In the genomic region with DNA sequence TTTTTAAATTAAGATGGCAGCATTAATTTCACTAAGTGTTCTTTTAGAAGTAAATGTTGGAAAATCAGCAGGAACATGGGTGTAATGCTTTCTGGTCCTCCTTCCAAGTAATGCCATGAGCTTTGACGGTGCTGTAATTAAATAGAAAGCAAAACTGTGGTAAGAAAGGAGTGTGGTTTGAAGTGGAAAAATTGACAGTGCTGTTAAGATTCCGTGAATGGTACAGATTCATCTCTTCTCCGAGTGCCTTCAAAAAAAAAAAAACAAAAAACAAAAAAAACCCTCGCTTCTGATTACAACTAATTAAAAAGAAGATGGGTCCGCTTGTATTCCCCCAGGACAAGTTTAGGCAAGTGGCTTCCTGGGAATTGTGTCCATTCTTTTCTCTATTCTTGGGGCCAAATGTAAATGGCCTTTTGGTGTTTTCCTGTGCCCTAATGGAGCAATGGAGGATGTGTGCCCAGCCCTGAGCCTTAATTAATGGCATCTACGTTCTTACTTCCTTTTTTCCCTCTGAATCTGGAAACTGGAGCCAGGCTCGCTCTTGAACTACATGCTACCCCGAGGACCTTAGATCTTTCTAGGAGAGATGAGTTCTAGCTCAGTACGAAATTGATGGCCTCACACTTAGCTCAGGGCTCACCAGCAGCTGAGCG, we compare ENCODE assay signal across 8 cellular contexts. TPM values are rescaled to one million over a fixed set of nuclear protein-coding genes. Genes with fewer than 3 reads are reported as not detected.
DNase-seq lines count a peak whose midpoint lies in the region; ATAC-seq and TF ChIP-seq lines count a peak whose summit lies in the region.

No MANE protein-coding gene starts in this region.

- H3K4me3 ChIP-seq in heart right ventricle (peak overlapping the region in 8 of 10 donors; percentile 60 to 86 (median 76)), fibroblast of the aortic adventitia (ENCODE audit: low read depth, low read length) (peak overlapping the region; percentile 70)

- no peak for DNase-seq in heart right ventricle
- no peak for DNase-seq in cardiac septum (ENCODE audit: low spot score)
- DNase-seq in T-helper 2 cell treated with Interferon-gamma antibody and Interleukin-4, amounts not matched to agents 5 μg/mL and 100 μg/mL, for 36 hours (ENCODE audit: low spot score) = peak; percentile 33
- DNase-seq in fibroblast of the aortic adventitia (ENCODE audit: low read depth) = peak; percentile 42
- DNase-seq in NCI-H446 (lab: John Stamatoyannopoulos, UW) = no peak
- DNase-seq in AML-193 (lab: John Stamatoyannopoulos, UW) = no peak

- peaks cover 48% of the 10 kb centered on the region for H3K4me1 Mint-ChIP-seq in T-helper 2 cell treated with Interferon-gamma antibody and Interleukin-4, amounts not matched to agents 5 μg/mL and 100 μg/mL, for 36 hours (ENCODE audit: low read depth)
- H3K4me1 Mint-ChIP-seq in stimulated activated memory B cell treated with anti-CD40 and anti-IgM and Interleukin-4, amounts not matched to agents 10 μg/mL and 1 μg/mL and 100 μg/mL, for 72 hours = peaks cover 74% of the 10 kb centered on the region

- no peaks in the 10 kb centered on the region for H3K9me3 Mint-ChIP-seq in T-helper 2 cell treated with Interferon-gamma antibody and Interleukin-4, amounts not matched to agents 5 μg/mL and 100 μg/mL, for 36 hours
- H3K9me3 Mint-ChIP-seq in stimulated activated memory B cell treated with anti-CD40 and anti-IgM and Interleukin-4, amounts not matched to agents 10 μg/mL and 1 μg/mL and 100 μg/mL, for 72 hours = no peaks in the 10 kb centered on the region

- H3K9me3 ChIP-seq in heart right ventricle = no peaks in the 10 kb centered on the region

- intact Hi-C loops in heart right ventricle (cut with DNase I) = loop anchor here in 3 of 10 donors (2.0 to 10.0 kb wide), 8 partner anchors 68 to 1165 kb away; no protein-coding TSS in a partner anchor
- intact Hi-C loops in cardiac septum (cut with DNase I) = loop anchor here (10.0 kb wide), 1 partner anchor 351 kb away; no protein-coding TSS in a partner anchor

- ATAC-seq in heart right ventricle = no peak
- no peak for ATAC-seq in stimulated activated memory B cell treated with anti-CD40 and anti-IgM and Interleukin-4, amounts not matched to agents 10 μg/mL and 1 μg/mL and 100 μg/mL, for 72 hours
- no peak for ATAC-seq in HG03045 (IDR thresholded peaks at IDR 0.05; ENCODE audit: unreplicated experiment)

- H3K27ac ChIP-seq in heart right ventricle = peak overlapping the region in 8 of 10 donors; percentile 67 to 92 (median 84)

- H3K4me3 Mint-ChIP-seq in T-helper 2 cell treated with Interferon-gamma antibody and Interleukin-4, amounts not matched to agents 5 μg/mL and 100 μg/mL, for 36 hours = peak overlapping the region; percentile 93
- peak overlapping the region; percentile 83 for H3K4me3 Mint-ChIP-seq in stimulated activated memory B cell treated with anti-CD40 and anti-IgM and Interleukin-4, amounts not matched to agents 10 μg/mL and 1 μg/mL and 100 μg/mL, for 72 hours

- peaks cover 24% of the 10 kb centered on the region for H3K36me3 Mint-ChIP-seq in T-helper 2 cell treated with Interferon-gamma antibody and Interleukin-4, amounts not matched to agents 5 μg/mL and 100 μg/mL, for 36 hours (ENCODE audit: low read depth)
- H3K36me3 Mint-ChIP-seq in stimulated activated memory B cell treated with anti-CD40 and anti-IgM and Interleukin-4, amounts not matched to agents 10 μg/mL and 1 μg/mL and 100 μg/mL, for 72 hours = peaks cover 13% of the 10 kb centered on the region

- H3K27me3 Mint-ChIP-seq in T-helper 2 cell treated with Interferon-gamma antibody and Interleukin-4, amounts not matched to agents 5 μg/mL and 100 μg/mL, for 36 hours (ENCODE audit: low read depth) = peaks cover 42% of the 10 kb centered on the region
- H3K27me3 Mint-ChIP-seq in stimulated activated memory B cell treated with anti-CD40 and anti-IgM and Interleukin-4, amounts not matched to agents 10 μg/mL and 1 μg/mL and 100 μg/mL, for 72 hours = no peaks in the 10 kb centered on the region

- H3K36me3 ChIP-seq in heart right ventricle = peaks cover 0 to 22% (median 0%) of the 10 kb centered on the region in 9 donors

- WGBS in heart right ventricle, 2 donors = 54 to 65% methylated on average over 10 of the region's 10 CpGs

- H3K27ac Mint-ChIP-seq in T-helper 2 cell treated with Interferon-gamma antibody and Interleukin-4, amounts not matched to agents 5 μg/mL and 100 μg/mL, for 36 hours = peak overlapping the region; percentile 98
- peak overlapping the region; percentile 96 for H3K27ac Mint-ChIP-seq in stimulated activated memory B cell treated with anti-CD40 and anti-IgM and Interleukin-4, amounts not matched to agents 10 μg/mL and 1 μg/mL and 100 μg/mL, for 72 hours

- peaks cover 0 to 74% (median 55%) of the 10 kb centered on the region in 9 donors for H3K4me1 ChIP-seq in heart right ventricle

- no peak for TF ChIP-seq CTCF in heart right ventricle (IDR thresholded peaks at IDR 0.05)
- TF ChIP-seq CTCF in fibroblast of the aortic adventitia (IDR thresholded peaks at IDR 0.05; ENCODE audit: insufficient read depth, low read length) = no peak

- no peaks in the 10 kb centered on the region for H3K27me3 ChIP-seq in heart right ventricle

RNA-seq across cellular contexts. Expression of a gene that starts 5.1 kb away (rescaled TPM):
- total RNA-seq in heart right ventricle = 10 to 100 TPM; 19.8 to 60.5 (median 27.7) TPM
- 10 to 100 TPM; 20.5 to 50.2 TPM for polyA plus RNA-seq in heart right ventricle
- 22.6 TPM for total RNA-seq in cardiac septum
- 10.2 and 47.1 TPM in 2 replicates for total RNA-seq in fibroblast of the aortic adventitia (ENCODE audit: low replicate concordance)

Comparison
In these comparisons a context has a peak if more than half of its experiments do, and no peak if none do; other contexts are left out.
1. DNase-seq: peak in T-helper 2 cell treated with Interferon-gamma antibody and Interleukin-4, amounts not matched to agents 5 μg/mL and 100 μg/mL, for 36 hours (single experiment) and fibroblast of the aortic adventitia (single experiment); none in heart right ventricle (0 of 2), cardiac septum (single experiment), NCI-H446 (0 of 2) and AML-193 (0 of 2).